Comparison of ENCODE assay signal across 9 cellular contexts in the genomic region with DNA sequence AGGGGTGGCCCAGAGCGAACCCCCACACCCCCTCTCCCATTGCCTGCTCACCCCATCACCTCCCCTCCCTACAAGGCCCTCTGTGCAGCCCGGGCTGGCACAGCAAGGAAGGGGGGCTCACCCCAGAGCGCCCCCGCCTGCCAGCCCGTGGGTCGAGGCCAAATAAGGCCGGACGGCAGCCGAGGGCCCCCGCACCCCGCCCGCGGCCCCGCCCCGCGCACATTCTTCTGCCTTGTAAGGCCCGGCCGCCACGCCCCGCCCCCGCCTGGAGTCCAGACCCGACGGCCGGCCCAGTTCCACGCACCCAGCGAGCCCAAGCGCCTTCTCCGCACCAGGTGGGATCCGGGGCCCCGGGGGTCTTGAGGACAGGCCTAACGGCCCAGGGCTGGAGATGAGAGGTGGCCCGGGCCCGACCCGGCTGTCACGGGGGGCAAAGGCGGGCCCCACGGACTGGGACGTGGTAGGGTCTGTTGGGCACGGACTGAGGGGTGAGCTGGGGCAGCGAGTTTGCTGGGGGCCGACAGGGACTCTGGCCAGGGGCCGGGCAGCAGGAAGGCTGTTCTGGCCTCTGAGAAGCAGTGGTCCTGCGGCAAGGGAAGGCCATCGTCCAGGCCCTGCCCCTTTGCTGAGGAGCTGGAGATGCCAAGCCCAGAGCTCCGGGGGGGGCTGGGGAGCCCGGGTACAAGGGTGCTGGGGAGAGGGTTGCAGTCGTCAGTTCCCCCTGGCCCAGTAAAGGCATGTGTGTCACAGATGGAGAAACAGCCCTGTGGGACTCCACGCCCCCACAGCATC. TPM values are rescaled to one million over a fixed set of nuclear protein-coding genes. Genes with fewer than 3 reads are reported as not detected.
DNase-seq lines count a peak whose midpoint lies in the region; ATAC-seq and TF ChIP-seq lines count a peak whose summit lies in the region.
"Had no signal": no experiment of that assay in that cellular context is flagged by ENCODE, and none has a peak within 500 bp of the region (broad histone marks: within the 10 kb centered on the region; RNA-seq: fewer than 3 reads in every experiment).

A gene (plus strand): TSS at position 293 of the 792 bp plus-strand sequence. CDS start 3,366 bp downstream, outside the sequence.

- H3K36me3 Mint-ChIP-seq in H9 (ENCODE audit: insufficient read depth in 1 of 3, low read depth in 3 of 3) (peaks cover 9 to 18% (median 12%) of the 10 kb centered on the region in 3 experiments; a peak in 6 of 7 replicates), progenitor cell of endocrine pancreas (ENCODE audit: insufficient read depth) (no peaks in the 10 kb centered on the region)
- H3K36me3 Mint-ChIP-seq: T-cell had no signal

- H3K4me1 Mint-ChIP-seq in H9 (peaks cover 35 to 39% of the 10 kb centered on the region in 2 experiments), progenitor cell of endocrine pancreas (ENCODE audit: low read depth) (peaks cover 9% of the 10 kb centered on the region)

- H3K4ac ChIP-seq in H9 (ENCODE audit: low read depth, low read length), result no peak within 1 kb of the TSS; the same call in 1 of the 2 replicates

- H2BK12ac ChIP-seq in H9 (ENCODE audit: insufficient read length, low read depth, low read length), result no peak within 1 kb of the TSS

- no peak within 1 kb of the TSS for H2BK15ac ChIP-seq in H9 (ENCODE audit: low read depth, low read length)

- H4K5ac ChIP-seq in H9 (ENCODE audit: insufficient read length, low read depth, low read length), result no peak within 1 kb of the TSS

- H3K27me3 Mint-ChIP-seq in H9 (ENCODE audit: low read depth) (no peaks in the 10 kb centered on the region), progenitor cell of endocrine pancreas (peaks cover 10% of the 10 kb centered on the region)

- H3T11ph ChIP-seq in H9 (ENCODE audit: low read length), result no peak within 1 kb of the TSS

- H3K23me2 ChIP-seq in H9 (ENCODE audit: insufficient read length, low read depth, low read length, poor library complexity, severe bottlenecking), result no peaks in the 10 kb centered on the region

- H3K9me3 Mint-ChIP-seq in H9, result no peaks in the 10 kb centered on the region
- H3K9me3 Mint-ChIP-seq in progenitor cell of endocrine pancreas (ENCODE audit: low read depth), result no peaks in the 10 kb centered on the region
- H3K9me3 Mint-ChIP-seq: T-cell had no signal

- peaks cover 0 to 17% of the 10 kb centered on the region in 2 donors for H3K36me3 ChIP-seq in adrenal gland (replicated peaks in 1 of 2)

- TF ChIP-seq CTCF in H9 (conservative IDR thresholded peaks at IDR 0.05) (no peak), adrenal gland (IDR thresholded peaks at IDR 0.05) (no peak), progenitor cell of endocrine pancreas (IDR thresholded peaks at IDR 0.05; ENCODE audit: unreplicated experiment) (no peak)

- no peak within 1 kb of the TSS for H3K27ac ChIP-seq in H9 (ENCODE audit: insufficient read length, low read depth, low read length)
- peak within 1 kb of the TSS; percentile 75 to 98 (median 93) for H3K27ac ChIP-seq in adrenal gland

- H3K4me3 Mint-ChIP-seq in H9 (peak within 1 kb of the TSS; percentile 74 to 75), progenitor cell of endocrine pancreas (ENCODE audit: low read depth) (peak within 1 kb of the TSS; percentile 64)

- no peaks in the 10 kb centered on the region for H3K9me3 ChIP-seq in H9 (ENCODE audit: control insufficient read depth, low read depth, low read length)
- H3K9me3 ChIP-seq in adrenal gland (replicated peaks in 1 of 3), result no peaks in the 10 kb centered on the region

- DNase-seq in H9, result peak; percentile 76
- peak; percentile 91 to 95 (median 93) for DNase-seq in adrenal gland
- peak; percentile 98 for DNase-seq in left ventricle myocardium superior
- DNase-seq in progenitor cell of endocrine pancreas (ENCODE audit: low spot score, unreplicated experiment), result peak; percentile 54
- DNase-seq in SHP77 treated with DMSO at 0.1 percent for 48 hours (lab: John Stamatoyannopoulos, UW), result no peak
- no peak for DNase-seq in activated gamma-delta T cell treated with Interleukin-2 at 50 U/mL for 16 hours

- H3K79me2 ChIP-seq in H9 (ENCODE audit: insufficient read depth, low read length), result no peaks in the 10 kb centered on the region; the same call in 1 of the 2 replicates

- intact Hi-C loops in adrenal gland (cut with DNase I) (no loop called here), left ventricle myocardium superior (cut with micrococcal nuclease) (loop anchor here (5.0 kb wide), 1 partner anchor 74 kb away; no protein-coding TSS in a partner anchor)

- H3K14ac ChIP-seq in H9 (ENCODE audit: insufficient read depth, low read length), result peak within 1 kb of the TSS; percentile 62; the same call in 1 of the 2 replicates

- peak; percentile 20 to 74 for TF ChIP-seq POLR2A in adrenal gland (IDR thresholded peaks at IDR 0.05)

- no peaks in the 10 kb centered on the region for H3K27me3 ChIP-seq in H9 (ENCODE audit: insufficient read depth, low read length)
- H3K27me3 ChIP-seq in adrenal gland, result no peaks in the 10 kb centered on the region

- peak within 1 kb of the TSS; percentile 18 for H3K18ac ChIP-seq in H9 (ENCODE audit: insufficient read length, low read depth, low read length)

- H2BK120ac ChIP-seq in H9 (ENCODE audit: low read depth, low read length, poor library complexity, severe bottlenecking), result no peak within 1 kb of the TSS

- no peaks in the 10 kb centered on the region; the same call in 1 of the 2 replicates for H3K4me1 ChIP-seq in H9 (ENCODE audit: insufficient read depth, low read length)
- H3K4me1 ChIP-seq in adrenal gland (replicated peaks in 1 of 2), result peaks cover 34 to 63% of the 10 kb centered on the region in 2 donors

- no peak within 1 kb of the TSS for H3K23ac ChIP-seq in H9 (ENCODE audit: insufficient read length, low read depth, low read length)

- H4K91ac ChIP-seq in H9 (ENCODE audit: insufficient read length, low read depth, low read length), result no peak within 1 kb of the TSS

- no peak within 1 kb of the TSS for H2BK20ac ChIP-seq in H9 (ENCODE audit: low read depth, low read length, poor library complexity, severe bottlenecking)

- no peak within 1 kb of the TSS for H2AK5ac ChIP-seq in H9 (ENCODE audit: insufficient read length, low read length)

- peak within 1 kb of the TSS; percentile 23 for H3K4me2 ChIP-seq in H9 (ENCODE audit: insufficient read depth, insufficient read length, low read length)

- no peak within 1 kb of the TSS for H3K56ac ChIP-seq in H9 (ENCODE audit: insufficient read length, low read depth, low read length)

- peak within 1 kb of the TSS in 2 of 3 experiments; percentile 86 to 91; a peak in 3 of 7 replicates for H3K27ac Mint-ChIP-seq in H9
- no peak within 1 kb of the TSS for H3K27ac Mint-ChIP-seq in progenitor cell of endocrine pancreas
- H3K27ac Mint-ChIP-seq: T-cell had no signal

- WGBS in H9 (ENCODE audit: extremely low coverage, insufficient read length, low lambda C conversion rate), result no CpG with 5 or more reads among the region's 48 CpGs
- 0 to 20% (median 7%) methylated on average over 1 to 48 of the region's 48 CpGs for WGBS in adrenal gland, 4 donors

- H3K9ac ChIP-seq in H9 (ENCODE audit: extremely low read depth, insufficient read length, low read length), result peak within 1 kb of the TSS; percentile 9

- ATAC-seq in left ventricle myocardium superior (peak; percentile 88), HG03175 (IDR thresholded peaks at IDR 0.05; ENCODE audit: unreplicated experiment) (no peak), HG03139 (IDR thresholded peaks at IDR 0.05; ENCODE audit: unreplicated experiment) (no peak)

- H4K8ac ChIP-seq in H9 (replicated peaks; ENCODE audit: insufficient read length, low read depth, low read length), result no peak within 1 kb of the TSS

- no peak within 1 kb of the TSS for H2AFZ ChIP-seq in H9 (ENCODE audit: low read length)

- H4K20me1 ChIP-seq in H9 (ENCODE audit: control insufficient read depth, insufficient read depth, insufficient read length), result peaks cover 3% of the 10 kb centered on the region

- H2BK5ac ChIP-seq in H9 (ENCODE audit: insufficient read length, low read length), result no peak within 1 kb of the TSS

- no peaks in the 10 kb centered on the region for H3K79me1 ChIP-seq in H9 (ENCODE audit: insufficient read depth, low read depth, low read length, poor library complexity, severe bottlenecking)

- H3K4me3 ChIP-seq in adrenal gland, result peak within 1 kb of the TSS; percentile 61 to 95 (median 74)

RNA-seq across cellular contexts. Expression of the gene that starts here (rescaled TPM):
- 217 and 218 TPM in 2 replicates for total RNA-seq in H9 (2021)
- 1,000 to 10,000 TPM in 3 of 8 donors, 100 to 1,000 TPM in 5; 241 to 1,128 (median 564) TPM for total RNA-seq in adrenal gland
- 1,000 to 10,000 TPM in 2 of 3 donors, 100 to 1,000 TPM in 1; 891 to 1,967 (median 1,739) TPM for polyA plus RNA-seq in adrenal gland
- total RNA-seq in left ventricle myocardium superior, result 1,967 TPM
- 31.0 and 46.0 TPM in 2 replicates for total RNA-seq in progenitor cell of endocrine pancreas

Comparison
In these comparisons a context has a peak if more than half of its experiments do, and no peak if none do; other contexts are left out.
1. DNase-seq: peak in H9 (single experiment), adrenal gland (7 of 7), left ventricle myocardium superior (single experiment) and progenitor cell of endocrine pancreas (single experiment); none in SHP77 treated with DMSO at 0.1 percent for 48 hours (single experiment) and activated gamma-delta T cell treated with Interleukin-2 at 50 U/mL for 16 hours (single experiment).